1 cellular context compared by ENCODE assay signal in the genomic region with DNA sequence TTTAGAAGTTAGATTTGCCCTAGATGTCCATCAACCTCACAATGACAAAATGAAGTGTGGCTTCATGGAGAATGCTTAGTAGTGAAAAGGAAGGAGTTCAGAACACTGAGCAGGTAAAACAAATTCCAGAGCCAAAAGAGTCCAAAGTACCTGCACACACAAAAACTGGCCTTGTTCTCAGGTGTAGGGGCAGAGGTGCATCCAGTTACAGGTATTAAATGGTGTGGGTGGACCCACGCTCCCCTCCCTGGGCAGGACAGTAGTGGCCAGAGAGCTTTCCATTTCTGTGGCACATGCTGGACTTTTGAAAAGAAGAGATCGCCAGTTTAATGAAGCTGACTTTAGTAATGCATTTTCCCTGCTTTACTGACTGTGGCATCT.
A peak's percentile ranks its signal among the peaks of the same experiment; 100 is the strongest.
TF ChIP-seq lines count a peak whose summit lies in the region.

No MANE protein-coding gene starts in this region.

TF ChIP-seq in HepG2, 621 proteins besides CTCF, POLR2A, EP300 and RAD21:
- TF ChIP-seq ZEB1 (IDR thresholded peaks at IDR 0.05; ENCODE audit: insufficient replicate concordance, low read depth), result peak; percentile 75
- TF ChIP-seq PHF8 (CRISPR knock-in tag; IDR thresholded peaks at IDR 0.05), result no peak
